1 cellular context compared by ENCODE assay signal in the genomic region with DNA sequence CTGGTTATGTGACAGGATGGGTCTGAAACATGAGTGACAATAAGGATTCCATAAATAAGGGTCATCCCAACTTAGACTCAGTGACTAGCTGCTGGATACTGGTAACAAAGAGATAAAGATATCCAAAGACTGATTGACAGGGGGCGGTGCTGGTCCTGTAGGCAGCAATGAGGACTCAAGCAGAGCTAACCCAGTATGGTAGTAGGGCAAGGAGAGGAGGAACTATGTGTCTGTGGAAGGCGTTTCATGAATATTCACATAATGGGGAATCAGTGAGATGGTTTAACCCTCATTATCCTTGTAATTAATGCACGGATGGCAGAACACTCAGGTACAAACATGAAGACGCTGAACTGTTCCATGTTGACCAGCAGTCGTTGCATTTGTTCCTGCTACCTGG.
TF ChIP-seq lines count a peak whose summit lies in the region.

No MANE protein-coding gene starts in this region.

TF ChIP-seq in GM23338, 12 proteins besides CTCF, POLR2A, EP300 and RAD21 (continued from another document):
- no peak for TF ChIP-seq ZNF331 (CRISPR knock-in tag; IDR thresholded peaks at IDR 0.05; ENCODE audit: low read depth)
- no peak for TF ChIP-seq ZNF462 (CRISPR knock-in tag; IDR thresholded peaks at IDR 0.05)
- TF ChIP-seq POLR2AphosphoS5 (IDR thresholded peaks at IDR 0.05; ENCODE audit: low read depth) = no peak
